In the genomic region with DNA sequence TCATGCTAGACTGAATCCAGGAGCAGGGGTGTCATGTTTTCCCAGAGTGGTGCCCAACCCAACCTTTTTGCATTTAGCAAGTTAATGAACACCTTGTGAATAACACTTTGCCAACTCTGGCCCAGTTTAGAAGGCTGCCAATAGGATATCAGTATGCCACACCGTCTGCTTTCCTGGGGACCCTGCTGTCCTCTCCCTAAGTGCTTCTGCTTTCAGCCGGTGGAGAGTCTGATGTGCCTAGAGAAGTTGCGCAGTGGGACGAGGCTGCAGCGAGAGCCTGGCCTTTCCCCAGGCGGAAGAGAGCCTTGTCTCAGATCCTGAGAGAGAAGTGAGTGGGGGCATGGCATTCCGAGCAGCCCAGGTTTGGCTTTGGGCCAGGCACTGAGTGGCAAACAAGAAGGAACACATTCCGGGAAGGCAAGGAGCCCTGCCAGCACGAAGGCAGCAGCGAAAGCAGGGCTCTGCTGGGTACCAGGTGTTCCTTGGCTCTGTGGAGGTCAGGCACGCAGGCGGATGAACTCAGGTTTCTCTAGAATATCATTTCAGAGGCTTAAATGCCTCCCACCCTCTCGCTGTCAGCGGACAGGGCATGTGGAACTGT, we compare ENCODE assay signal across 8 cellular contexts. TPM values are rescaled to one million over a fixed set of nuclear protein-coding genes. Genes with fewer than 3 reads are reported as not detected.
DNase-seq lines count a peak whose midpoint lies in the region; ATAC-seq and TF ChIP-seq lines count a peak whose summit lies in the region.

No MANE protein-coding gene starts in this region.

- intact Hi-C loops in upper lobe of right lung (cut with DNase I) = loop anchor here (10.0 kb wide), 1 partner anchor 410 kb away; no protein-coding TSS in a partner anchor

- H3K36me3 ChIP-seq in upper lobe of right lung = no peaks in the 10 kb centered on the region

- peak; percentile 86 for ATAC-seq in upper lobe of right lung

- H3K27ac ChIP-seq in cingulate gyrus (ENCODE audit: low read depth, low read length) (peak overlapping the region; percentile 50), upper lobe of right lung (peak overlapping the region; percentile 80)

- peak; percentile 32 for DNase-seq in DMS53 treated with DMSO at 0.1 percent for 48 hours (lab: John Stamatoyannopoulos, UW; ENCODE audit: unreplicated experiment)
- peak; percentile 46 for DNase-seq in NCI-H345 treated with DMSO at 0.1 percent for 48 hours (lab: John Stamatoyannopoulos, UW; ENCODE audit: unreplicated experiment)
- peak; percentile 48 for DNase-seq in medulla oblongata (ENCODE audit: extremely low spot score)
- DNase-seq in upper lobe of right lung = peak; percentile 96
- DNase-seq in activated CD4-positive, alpha-beta T cell treated with anti-CD3 and anti-CD28 coated beads, Interleukin-2, amount 50 U/mL, for 4 hours = no peak
- no peak for DNase-seq in GDM1 (lab: John Stamatoyannopoulos, UW)
- DNase-seq in NCI-H82 treated with DMSO at 0.1 percent for 48 hours (lab: John Stamatoyannopoulos, UW; ENCODE audit: unreplicated experiment) = no peak

- TF ChIP-seq CTCF in upper lobe of right lung (IDR thresholded peaks at IDR 0.05) = no peak

- peaks cover 23% of the 10 kb centered on the region for H3K4me1 ChIP-seq in upper lobe of right lung

- H3K4me3 ChIP-seq in upper lobe of right lung = peak overlapping the region; percentile 63

- H3K27me3 ChIP-seq in upper lobe of right lung = no peaks in the 10 kb centered on the region

- H3K9me3 ChIP-seq in upper lobe of right lung = no peaks in the 10 kb centered on the region

RNA-seq across cellular contexts. Expression of a gene that starts 36.9 kb away (rescaled TPM):
- 3.3 TPM for total RNA-seq in upper lobe of right lung

RNA-seq across cellular contexts. Expression of a gene that starts 37.2 kb away (rescaled TPM):
- total RNA-seq in upper lobe of right lung = 82.5 TPM

RNA-seq across cellular contexts. Expression of a gene that starts 42.5 kb away (rescaled TPM):
- total RNA-seq in upper lobe of right lung = 27.4 TPM

Comparison
In these comparisons a context has a peak if more than half of its experiments do, and no peak if none do; other contexts are left out.
1. DNase-seq: peak in DMS53 treated with DMSO at 0.1 percent for 48 hours (single experiment), NCI-H345 treated with DMSO at 0.1 percent for 48 hours (single experiment), medulla oblongata (single experiment) and upper lobe of right lung (single experiment); none in activated CD4-positive, alpha-beta T cell treated with anti-CD3 and anti-CD28 coated beads, Interleukin-2, amount 50 U/mL, for 4 hours (0 of 2), GDM1 (single experiment) and NCI-H82 treated with DMSO at 0.1 percent for 48 hours (single experiment).